12 cellular contexts compared by ENCODE assay signal in genomic region chr5:68683632-68684035, GRCh38.
DNase-seq lines count a peak whose midpoint lies in the region; ATAC-seq and TF ChIP-seq lines count a peak whose summit lies in the region.
"Had no signal": no experiment of that assay in that cellular context is flagged by ENCODE, and none has a peak within 500 bp of the region (broad histone marks: within the 10 kb centered on the region; RNA-seq: fewer than 3 reads in every experiment).

No MANE protein-coding gene starts in this region.

- no peaks in the 10 kb centered on the region for H3K36me3 Mint-ChIP-seq in endothelial cell (ENCODE audit: low read depth, unreplicated experiment)

- H3K4me1 ChIP-seq in mucosa of descending colon (ENCODE audit: low read depth): no peaks in the 10 kb centered on the region
- H3K4me1 ChIP-seq: Caco-2 had no signal

- peak; percentile 36 for ATAC-seq in mucosa of descending colon
- no peak for ATAC-seq in HG03108 (IDR thresholded peaks at IDR 0.05; ENCODE audit: unreplicated experiment)

- no peaks in the 10 kb centered on the region for H3K4me1 Mint-ChIP-seq in endothelial cell (ENCODE audit: unreplicated experiment)

- no peaks in the 10 kb centered on the region for H3K36me3 ChIP-seq in mucosa of descending colon (ENCODE audit: low read depth)
- H3K36me3 ChIP-seq: right lobe of liver had no signal

- H3K4me3 ChIP-seq in AG09309 (ENCODE audit: control insufficient read depth, low read depth, low read length) (no peak overlapping the region), epithelial cell of esophagus (ENCODE audit: low read length) (no peak overlapping the region), mucosa of descending colon (no peak overlapping the region)
- H3K4me3 ChIP-seq: right lobe of liver had no signal

- no peaks in the 10 kb centered on the region for H3K9me3 ChIP-seq in mucosa of descending colon
- H3K9me3 ChIP-seq: Caco-2, right lobe of liver had no signal

- H3K27me3 Mint-ChIP-seq in endothelial cell (ENCODE audit: unreplicated experiment): no peaks in the 10 kb centered on the region

- H3K4me3 Mint-ChIP-seq in endothelial cell (ENCODE audit: unreplicated experiment): no peak overlapping the region

- no peak overlapping the region for H3K27ac Mint-ChIP-seq in endothelial cell (ENCODE audit: unreplicated experiment)

- TF ChIP-seq CTCF in AG09309 (IDR thresholded peaks at IDR 0.05; ENCODE audit: control insufficient read depth, insufficient read depth, low read depth, low read length, missing control alignments) (no peak), epithelial cell of esophagus (IDR thresholded peaks at IDR 0.05; ENCODE audit: insufficient read depth, low read depth, low read length, missing control alignments) (no peak), mucosa of descending colon (IDR thresholded peaks at IDR 0.05) (no peak), endothelial cell (IDR thresholded peaks at IDR 0.05; ENCODE audit: unreplicated experiment) (no peak)

- intact Hi-C loops in mucosa of descending colon (cut with DNase I, micrococcal nuclease): no loop called here

- no peaks in the 10 kb centered on the region for H3K9me3 Mint-ChIP-seq in endothelial cell (ENCODE audit: unreplicated experiment)

- DNase-seq in AG09309 (ENCODE audit: low read depth): peak; percentile 94
- peak; percentile 89 for DNase-seq in LHCN-M2 (ENCODE audit: low read depth)
- DNase-seq in epithelial cell of esophagus (ENCODE audit: low read depth): peak; percentile 99
- DNase-seq in mucosa of descending colon: no peak
- no peak for DNase-seq in endothelial cell (ENCODE audit: low spot score)
- no peak for DNase-seq in pons (ENCODE audit: low spot score)
- no peak for DNase-seq in activated CD4-positive, CD25-positive, alpha-beta regulatory T cell (lab: John Stamatoyannopoulos, UW)
- DNase-seq: activated T-cell treated with anti-CD3 and anti-CD28 coated beads, Interleukin-2, amount 50 U/mL, for 1 hour; right lobe of liver; SHP77 had no signal

Comparison
In these comparisons a context has a peak if more than half of its experiments do, and no peak if none do; other contexts are left out.
1. DNase-seq: peak in AG09309 (single experiment), LHCN-M2 (single experiment) and epithelial cell of esophagus (single experiment); none in mucosa of descending colon (0 of 3), endothelial cell (single experiment), pons (single experiment) and activated CD4-positive, CD25-positive, alpha-beta regulatory T cell (0 of 4).